ENCODE assay signal across 1 cellular context in genomic region chr14:104692261-104692938, GRCh38.
TF ChIP-seq lines count a peak whose summit lies in the region.

No MANE protein-coding gene starts in this region.

TF ChIP-seq in IMR-90, 13 proteins besides CTCF, POLR2A, EP300 and RAD21 (continued from another document):
- no peak for TF ChIP-seq ELK1 (IDR thresholded peaks at IDR 0.05; ENCODE audit: borderline replicate concordance, low read depth, low read length)
- TF ChIP-seq MAZ (IDR thresholded peaks at IDR 0.05; ENCODE audit: borderline replicate concordance, low read depth, low read length), result no peak
- TF ChIP-seq CEBPB (IDR thresholded peaks at IDR 0.05; ENCODE audit: low read depth, low read length), result no peak
- TF ChIP-seq NFE2L2 (IDR thresholded peaks at IDR 0.05; ENCODE audit: low read depth, low read length), result no peak
- TF ChIP-seq CHD1 (IDR thresholded peaks at IDR 0.05; ENCODE audit: low read depth, low read length), result no peak
- no peak for TF ChIP-seq MAFK (IDR thresholded peaks at IDR 0.05; ENCODE audit: low read depth, low read length)
